ENCODE assay signal across 8 cellular contexts in genomic region chr7:129438839-129439640, GRCh38. TPM values are rescaled to one million over a fixed set of nuclear protein-coding genes. Genes with fewer than 3 reads are reported as not detected.
DNase-seq lines count a peak whose midpoint lies in the region; ATAC-seq and TF ChIP-seq lines count a peak whose summit lies in the region.

No MANE protein-coding gene starts in this region.

- no peaks in the 10 kb centered on the region for H3K27me3 ChIP-seq in mammary epithelial cell (ENCODE audit: insufficient read depth, low read length)

- peak overlapping the region; percentile 44 for H3K9ac ChIP-seq in mammary epithelial cell (ENCODE audit: insufficient read depth, low read length)

- ATAC-seq in GM21737 (IDR thresholded peaks at IDR 0.05; ENCODE audit: unreplicated experiment) (no peak), HG02571 (IDR thresholded peaks at IDR 0.05; ENCODE audit: unreplicated experiment) (no peak)

- no peak for TF ChIP-seq CTCF in mammary epithelial cell (conservative IDR thresholded peaks at IDR 0.05 in 1 of 2, IDR thresholded peaks at IDR 0.05 in 1 of 2; ENCODE audit: extremely low read depth in 1 of 2, insufficient read depth in 1 of 2, low read depth in 1 of 2, low read length in 2 of 2)

- no peaks in the 10 kb centered on the region for H4K20me1 ChIP-seq in mammary epithelial cell (ENCODE audit: insufficient read depth, low read length)

- no peak overlapping the region for H3K4me3 ChIP-seq in mammary epithelial cell (replicated peaks in 1 of 3; ENCODE audit: insufficient read depth in 1 of 3, low read depth in 2 of 3, low read length in 3 of 3)

- peaks cover 4% of the 10 kb centered on the region for H3K36me3 ChIP-seq in mammary epithelial cell (ENCODE audit: insufficient read depth, low read length)

- H3K9me3 ChIP-seq in mammary epithelial cell (replicated peaks; ENCODE audit: insufficient read depth, low read length), result no peaks in the 10 kb centered on the region

- CTCF ChIA-PET in mammary epithelial cell (lab: Charles Lee; ENCODE audit: low non-redundant PET), result interaction anchor here (0.6 kb wide), 2 partner anchors 51 to 196 kb away, joined by 3 read pairs; no protein-coding TSS in a partner anchor

- H3K4me1 ChIP-seq in mammary epithelial cell (ENCODE audit: insufficient read depth, low read length), result peaks cover 35% of the 10 kb centered on the region

- H2AFZ ChIP-seq in mammary epithelial cell (ENCODE audit: low read depth, low read length), result peak overlapping the region; percentile 49

- 39% methylated on average over 5 of the region's 5 CpGs for WGBS in mammary epithelial cell (ENCODE audit: low coverage, missing lambda C conversion rate)

- peak overlapping the region; percentile 78 for H3K27ac ChIP-seq in mammary epithelial cell (ENCODE audit: insufficient read depth, low read depth, low read length)

- in situ Hi-C loops in mammary epithelial cell (cut with MboI; ENCODE audit: low sequenced_read_pairs in 2 of 2), result no loop called here

- peaks cover 18% of the 10 kb centered on the region for H3K79me2 ChIP-seq in mammary epithelial cell (ENCODE audit: insufficient read depth, low read length)

- dilution Hi-C loops in mammary epithelial cell (cut with HindIII; ENCODE audit: low sequenced_read_pairs), result no loop called here

- intact Hi-C loops in mammary epithelial cell (cut with micrococcal nuclease), result no loop called here

- BruUV-seq in mammary epithelial cell (replicated peaks; lab: Mats Ljungman, UMichigan), result TSS peak; percentile 48

- DNase-seq in H4 (ENCODE audit: low spot score), result peak; percentile 25
- DNase-seq in RKO (ENCODE audit: low spot score), result peak; percentile 100
- peak; percentile 90 for DNase-seq in mammary epithelial cell
- DNase-seq in stimulated activated CD4-positive, alpha-beta T cell treated with anti-CD3 and anti-CD28 coated beads, Interleukin-12 subunit alpha, Interleukin-12 subunit beta, amount 100 ng/mL, for 48 hours (ENCODE audit: low read depth in 2 of 3, low spot score in 1 of 3), result peak; percentile 65 to 71 (median 70)
- no peak for DNase-seq in NCI-H345 treated with DMSO at 0.1 percent for 48 hours (lab: John Stamatoyannopoulos, UW; ENCODE audit: unreplicated experiment)
- no peak for DNase-seq in T-helper 9 cell

- H3K4me2 ChIP-seq in mammary epithelial cell (ENCODE audit: insufficient read depth, low read depth, low read length), result peak overlapping the region; percentile 80

RNA-seq across cellular contexts. Expression of gene STRIP2, which starts 4.8 kb away (rescaled TPM):
- total RNA-seq in H4 (2014; rRNA removed; shearing (Covaris generic)), result 2.2 and 3.7 TPM in 2 replicates
- 10 to 100 TPM in 1 of 2 donors, 1 to 10 TPM in 1; 5.2 to 12.5 TPM for total RNA-seq in mammary epithelial cell
- polyA plus RNA-seq in mammary epithelial cell, result 8.2 TPM
- polyA minus RNA-seq in mammary epithelial cell, result 26.6 TPM

Comparison
In these comparisons a context has a peak if more than half of its experiments do, and no peak if none do; other contexts are left out.
1. DNase-seq: peak in H4 (single experiment), RKO (single experiment), mammary epithelial cell (single experiment) and stimulated activated CD4-positive, alpha-beta T cell treated with anti-CD3 and anti-CD28 coated beads, Interleukin-12 subunit alpha, Interleukin-12 subunit beta, amount 100 ng/mL, for 48 hours (3 of 3); none in NCI-H345 treated with DMSO at 0.1 percent for 48 hours (single experiment) and T-helper 9 cell (single experiment).